Comparison of ENCODE assay signal across 9 cellular contexts in the genomic region with DNA sequence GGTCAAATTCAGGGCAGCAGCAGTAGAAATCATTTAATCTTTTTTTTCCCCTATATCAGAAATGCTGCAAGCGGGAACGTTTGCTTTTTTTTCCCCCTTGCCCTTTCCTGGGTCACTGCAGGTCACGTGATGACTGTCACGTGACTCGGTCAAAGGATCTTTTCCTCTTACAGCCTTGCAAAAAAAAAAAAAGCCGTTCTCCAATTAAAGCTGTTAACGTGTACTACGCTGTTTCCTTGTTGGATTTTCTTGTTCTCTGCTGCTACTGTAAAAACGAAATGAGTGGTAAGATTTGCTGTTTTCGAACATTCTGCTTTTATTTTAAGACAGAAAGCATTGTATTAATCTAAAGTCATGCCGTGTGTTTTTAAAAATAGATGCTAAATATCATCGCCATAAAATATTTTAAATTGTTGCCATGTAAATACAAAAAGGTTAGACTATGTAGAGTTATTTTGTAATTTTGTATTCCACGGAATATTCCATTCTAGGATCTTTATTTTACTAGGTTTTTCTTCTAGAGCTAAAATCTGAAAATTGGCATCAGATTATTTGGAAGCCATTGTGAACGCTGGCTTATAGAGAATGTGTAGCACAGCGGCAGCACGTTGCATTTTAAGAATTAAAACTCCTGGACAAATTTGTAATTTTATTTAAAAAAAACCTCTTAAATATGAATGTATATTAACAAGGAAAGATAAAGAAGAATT.
DNase-seq lines count a peak whose midpoint lies in the region; ATAC-seq and TF ChIP-seq lines count a peak whose summit lies in the region.
"Had no signal": no experiment of that assay in that cellular context is flagged by ENCODE, and none has a peak within 500 bp of the region (broad histone marks: within the 10 kb centered on the region; RNA-seq: fewer than 3 reads in every experiment).

No MANE protein-coding gene starts in this region.

- peak overlapping the region; percentile 58 for H3K4me3 ChIP-seq in upper lobe of right lung

- peak; percentile 67 for ATAC-seq in GM21447 (IDR thresholded peaks at IDR 0.05; ENCODE audit: unreplicated experiment)
- ATAC-seq in left ventricle myocardium superior, result peak; percentile 85
- ATAC-seq in upper lobe of right lung, result peak; percentile 84

- DNase-seq in C1 segment of cervical spinal cord (lab: John Stamatoyannopoulos, UW), result peak in 13 of 14 donors; percentile 0 to 78 (median 40)
- peak; percentile 87 for DNase-seq in NCI-H1105 treated with DMSO at 0.1 percent for 48 hours (lab: John Stamatoyannopoulos, UW)
- DNase-seq in T follicular helper cell (ENCODE audit: low read depth), result peak; percentile 68
- DNase-seq in amniotic stem cell (lab: John Stamatoyannopoulos, UW), result peak; percentile 73
- DNase-seq in left ventricle myocardium superior, result peak; percentile 87
- peak; percentile 66 for DNase-seq in progenitor cell of endocrine pancreas (ENCODE audit: low spot score, unreplicated experiment)
- peak; percentile 82 for DNase-seq in upper lobe of right lung

- no peaks in the 10 kb centered on the region for H3K9me3 ChIP-seq in upper lobe of right lung

- H3K27ac ChIP-seq in upper lobe of right lung, result peak overlapping the region; percentile 44
- H3K27ac ChIP-seq: KMS-11 had no signal

- peak overlapping the region; percentile 96 for H3K27ac Mint-ChIP-seq in progenitor cell of endocrine pancreas

- no peaks in the 10 kb centered on the region for H3K27me3 ChIP-seq in upper lobe of right lung

- peaks cover 30% of the 10 kb centered on the region for H3K4me1 ChIP-seq in upper lobe of right lung

- H3K9me3 Mint-ChIP-seq in progenitor cell of endocrine pancreas (ENCODE audit: low read depth), result no peaks in the 10 kb centered on the region

- peaks cover 2% of the 10 kb centered on the region for H3K36me3 Mint-ChIP-seq in progenitor cell of endocrine pancreas (ENCODE audit: insufficient read depth)

- H3K27me3 Mint-ChIP-seq in progenitor cell of endocrine pancreas, result no peaks in the 10 kb centered on the region

- peaks cover 2% of the 10 kb centered on the region for H3K36me3 ChIP-seq in upper lobe of right lung

- TF ChIP-seq CTCF in progenitor cell of endocrine pancreas (IDR thresholded peaks at IDR 0.05; ENCODE audit: unreplicated experiment) (no peak), upper lobe of right lung (IDR thresholded peaks at IDR 0.05) (no peak)

- intact Hi-C loops in left ventricle myocardium superior (cut with micrococcal nuclease), result no loop called here
- intact Hi-C loops in upper lobe of right lung (cut with DNase I), result no loop called here

- peaks cover 22% of the 10 kb centered on the region for H3K4me1 Mint-ChIP-seq in progenitor cell of endocrine pancreas (ENCODE audit: low read depth)

- peak overlapping the region; percentile 91 for H3K4me3 Mint-ChIP-seq in progenitor cell of endocrine pancreas (ENCODE audit: low read depth)

Comparison
In these comparisons a context has a peak if more than half of its experiments do, and no peak if none do; other contexts are left out.
1. Peak in every context shown above with its lines: DNase-seq, ATAC-seq, H3K4me3 ChIP-seq and H3K27ac ChIP-seq.